Comparison of ENCODE assay signal across 8 cellular contexts in the genomic region with DNA sequence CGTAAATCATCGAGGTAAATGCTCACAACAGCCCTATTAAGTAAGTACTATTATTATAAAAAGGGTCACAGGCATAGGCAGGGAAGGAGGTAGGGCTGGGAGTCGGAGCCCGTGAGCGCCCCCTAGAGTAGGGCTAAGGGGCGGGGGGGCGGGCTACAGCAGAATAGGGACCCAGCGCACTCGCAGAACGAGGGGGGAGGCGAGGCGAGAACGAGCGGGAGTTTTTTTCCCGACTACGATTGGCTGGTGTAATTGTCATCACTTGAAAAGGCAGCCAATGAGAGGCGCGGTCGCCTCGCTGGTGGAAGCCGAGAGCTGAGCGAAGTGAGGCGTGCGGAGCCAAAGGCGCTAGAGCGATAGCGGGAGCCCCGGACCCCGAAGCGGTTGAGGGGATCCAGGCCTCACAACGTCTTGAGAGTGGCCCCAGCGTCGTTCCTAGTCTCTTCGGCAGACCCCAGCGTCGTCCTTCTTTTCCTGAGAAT. TPM values are rescaled to one million over a fixed set of nuclear protein-coding genes. Genes with fewer than 3 reads are reported as not detected.
DNase-seq lines count a peak whose midpoint lies in the region; ATAC-seq, FAIRE-seq and TF ChIP-seq lines count a peak whose summit lies in the region.

No MANE protein-coding gene starts in this region.

- H3K79me2 ChIP-seq in astrocyte (ENCODE audit: insufficient read depth, low read length) = no peaks in the 10 kb centered on the region

- no peaks in the 10 kb centered on the region for H3K9me3 Mint-ChIP-seq in astrocyte (ENCODE audit: unreplicated experiment)

- no peak for ATAC-seq in GM19324 (IDR thresholded peaks at IDR 0.05; ENCODE audit: low FRiP score, unreplicated experiment)

- no peak for TF ChIP-seq POLR2A in NB4 (IDR thresholded peaks at IDR 0.05; ENCODE audit: extremely low read depth, insufficient read length)
- TF ChIP-seq POLR2A in vagina (IDR thresholded peaks at IDR 0.05) = no peak

- H3K4me1 ChIP-seq in astrocyte (ENCODE audit: insufficient read depth, low read length) = peaks cover 4% of the 10 kb centered on the region
- H3K4me1 ChIP-seq in vagina = peaks cover 15% of the 10 kb centered on the region

- H3K36me3 ChIP-seq in astrocyte (ENCODE audit: insufficient read depth, low read length) = no peaks in the 10 kb centered on the region
- H3K36me3 ChIP-seq in vagina = no peaks in the 10 kb centered on the region

- H4K20me1 ChIP-seq in astrocyte (ENCODE audit: insufficient read depth, low read length) = no peaks in the 10 kb centered on the region

- TF ChIP-seq CTCF in NB4 (IDR thresholded peaks at IDR 0.05; ENCODE audit: low read depth, low read length) (peak; percentile 57), astrocyte (IDR thresholded peaks at IDR 0.05; ENCODE audit: insufficient read depth, low read depth, low read length) (no peak), retinal pigment epithelial cell (conservative IDR thresholded peaks at IDR 0.05; ENCODE audit: low read depth, low read length) (peak; percentile 39), vagina (IDR thresholded peaks at IDR 0.05) (peak in 2 of 3 experiments; percentile 45 to 74)

- peak; percentile 62 for DNase-seq in Daoy (ENCODE audit: low read depth)
- DNase-seq in NB4 (ENCODE audit: low read depth) = peak; percentile 74
- peak; percentile 89 for DNase-seq in T-helper 9 cell
- peak; percentile 76 for DNase-seq in astrocyte (ENCODE audit: low read depth)
- peak; percentile 95 for DNase-seq in hepatic stellate cell (ENCODE audit: low spot score)
- no peak for DNase-seq in retinal pigment epithelial cell (ENCODE audit: low read depth)
- DNase-seq in vagina (ENCODE audit: extremely low spot score in 2 of 2) = peak in 1 of 2 donors; percentile 94

- H3K4me3 ChIP-seq in NB4 (ENCODE audit: low read depth, low read length) (no peak overlapping the region), astrocyte (ENCODE audit: insufficient read depth, low read depth, low read length) (peak overlapping the region; percentile 34), retinal pigment epithelial cell (ENCODE audit: low read length) (peak overlapping the region; percentile 8), vagina (peak overlapping the region; percentile 49 to 54)

- peaks cover 13% of the 10 kb centered on the region for H3K27me3 Mint-ChIP-seq in astrocyte (ENCODE audit: low read depth, unreplicated experiment)

- no peak overlapping the region for H3K27ac Mint-ChIP-seq in astrocyte (ENCODE audit: unreplicated experiment)

- H3K4me2 ChIP-seq in astrocyte (ENCODE audit: low read length) = peak overlapping the region; percentile 78

- intact Hi-C loops in vagina (cut with DNase I) = no loop called here

- no peak overlapping the region for H3K4me3 Mint-ChIP-seq in astrocyte (ENCODE audit: unreplicated experiment)

- no peak for FAIRE-seq in astrocyte (lab: Jason Lieb, UNC)

- no peak overlapping the region for H3K9ac ChIP-seq in astrocyte (ENCODE audit: low read length)

- H3K9me3 ChIP-seq in astrocyte (ENCODE audit: insufficient read depth, low read depth, low read length) (no peaks in the 10 kb centered on the region), vagina (no peaks in the 10 kb centered on the region)

- H3K27me3 ChIP-seq in astrocyte (ENCODE audit: insufficient read depth, low read length) (peaks cover 3% of the 10 kb centered on the region), vagina (no peaks in the 10 kb centered on the region)

- H3K4me1 Mint-ChIP-seq in astrocyte (ENCODE audit: low read depth, unreplicated experiment) = no peaks in the 10 kb centered on the region

- no peak overlapping the region for H3K27ac ChIP-seq in astrocyte (ENCODE audit: low read depth, low read length)
- peak overlapping the region; percentile 56 for H3K27ac ChIP-seq in vagina

- H2AFZ ChIP-seq in astrocyte (ENCODE audit: low read depth, low read length) = peak overlapping the region; percentile 80

- no peaks in the 10 kb centered on the region for H3K36me3 Mint-ChIP-seq in astrocyte (ENCODE audit: low read depth, unreplicated experiment)

RNA-seq across cellular contexts. Expression of a gene that starts 24.2 kb away (rescaled TPM):
- 92.3 and 99.8 TPM in 2 replicates for total RNA-seq in Daoy (2014; rRNA removed; shearing (Covaris generic))
- 43.6 and 49.4 TPM in 2 replicates for total RNA-seq in astrocyte
- 53.5 TPM for total RNA-seq in vagina

RNA-seq across cellular contexts. Expression of a gene that starts 38.3 kb away (rescaled TPM):
- 0.24 and 2.2 TPM in 2 replicates for total RNA-seq in Daoy (2014; rRNA removed; shearing (Covaris generic))
- total RNA-seq in astrocyte (1.00 and 1.1 TPM in 2 replicates), vagina (36.6 TPM)

RNA-seq across cellular contexts. Expression of a gene that starts 58.6 kb away (rescaled TPM):
- 0.69 and 2.3 TPM in 2 replicates for total RNA-seq in Daoy (2014; rRNA removed; shearing (Covaris generic))
- total RNA-seq in astrocyte (3.2 and 3.8 TPM in 2 replicates), vagina (16.7 TPM)

Comparison
In these comparisons a context has a peak if more than half of its experiments do, and no peak if none do; other contexts are left out.
1. RNA of a gene that starts 38.3 kb away (total RNA-seq): 36.6 TPM in vagina (single experiment); 0.24 to 2.2 TPM in Daoy and 1.00 to 1.1 TPM in astrocyte; every median in the first group is over 10 times any median in the second.